In genomic region chr3:29481969-29482767, GRCh38 we compare ENCODE assay signal across 27 cellular contexts.
DNase-seq lines count a peak whose midpoint lies in the region; ATAC-seq and TF ChIP-seq lines count a peak whose summit lies in the region.
"Had no signal": no experiment of that assay in that cellular context is flagged by ENCODE, and none has a peak within 500 bp of the region (broad histone marks: within the 10 kb centered on the region; RNA-seq: fewer than 3 reads in every experiment).

No MANE protein-coding gene starts in this region.

- no peaks in the 10 kb centered on the region for H3K27me3 ChIP-seq in left lung
- H3K27me3 ChIP-seq in foreskin keratinocyte = no peaks in the 10 kb centered on the region
- H3K27me3 ChIP-seq: BLaER1 treated with 17β-estradiol and CSF1 and Interleukin-3, amounts not matched to agents 10 nM and 100 nM; SJSA1 had no signal

- no peak for TF ChIP-seq CTCF in left lung (IDR thresholded peaks at IDR 0.05)
- TF ChIP-seq CTCF in foreskin keratinocyte (conservative IDR thresholded peaks at IDR 0.05) = no peak

- peak; percentile 62 for ATAC-seq in GM18508 (IDR thresholded peaks at IDR 0.05; ENCODE audit: insufficient read depth, unreplicated experiment)
- ATAC-seq in GM18870 (IDR thresholded peaks at IDR 0.05; ENCODE audit: unreplicated experiment) = peak; percentile 40
- peak; percentile 51 for ATAC-seq in HG02884 (IDR thresholded peaks at IDR 0.05; ENCODE audit: unreplicated experiment)
- peak; percentile 67 for ATAC-seq in left lung
- ATAC-seq in GM18909 (IDR thresholded peaks at IDR 0.05; ENCODE audit: poor library complexity, unreplicated experiment) = no peak
- ATAC-seq in foreskin keratinocyte = no peak
- no peak for ATAC-seq in Right ventricle myocardium superior (ENCODE audit: poor library complexity)
- ATAC-seq in HG03039 (IDR thresholded peaks at IDR 0.05; ENCODE audit: unreplicated experiment) = no peak
- ATAC-seq: A549, GM23338, HepG2, Right ventricle myocardium inferior had no signal

- no peaks in the 10 kb centered on the region for H3K36me3 ChIP-seq in left lung
- H3K36me3 ChIP-seq: BLaER1 treated with 17β-estradiol and CSF1 and Interleukin-3, amounts not matched to agents 10 nM and 100 nM had no signal

- DNase-seq in left lung (no peak), foreskin keratinocyte (no peak), Right ventricle myocardium superior (no peak)
- DNase-seq: AML-193; CD4-positive, alpha-beta T cell; H9; Karpas-422; NCI-H1092; NCI-H1417 treated with DMSO at 0.1 percent for 48 hours; NCI-H1694 treated with DMSO at 0.1 percent for 48 hours; NCI-H2081; NCI-H345; NCI-H524 treated with DMSO at 0.1 percent for 48 hours; NCI-H774; PC-9; T-helper 2 cell had no signal

- H3K4me3 ChIP-seq in left lung = no peak overlapping the region
- H3K4me3 ChIP-seq: A549; BLaER1 treated with 17β-estradiol and CSF1 and Interleukin-3, amounts not matched to agents 10 nM and 100 nM; GM23338; PC-9; SJSA1 had no signal

- H3K27ac ChIP-seq in left lung (no peak overlapping the region), foreskin keratinocyte (no peak overlapping the region)
- H3K27ac ChIP-seq: A549; BLaER1 treated with 17β-estradiol and CSF1 and Interleukin-3, amounts not matched to agents 10 nM and 100 nM; PC-9; SJSA1 had no signal

- intact Hi-C loops in left lung (cut with DNase I) (no loop called here), Right ventricle myocardium superior (cut with DNase I) (no loop called here)

- H3K4me1 ChIP-seq in left lung (no peaks in the 10 kb centered on the region), foreskin keratinocyte (no peaks in the 10 kb centered on the region)
- H3K4me1 ChIP-seq: BLaER1 treated with 17β-estradiol and CSF1 and Interleukin-3, amounts not matched to agents 10 nM and 100 nM; SJSA1 had no signal

- H3K9me3 ChIP-seq in left lung = no peaks in the 10 kb centered on the region
- H3K9me3 ChIP-seq: A549; BLaER1 treated with 17β-estradiol and CSF1 and Interleukin-3, amounts not matched to agents 10 nM and 100 nM; SJSA1 had no signal

Comparison
In these comparisons a context has a peak if more than half of its experiments do, and no peak if none do; other contexts are left out.
1. ATAC-seq: peak in GM18508 (single experiment), GM18870 (single experiment), HG02884 (single experiment) and left lung (single experiment); none in GM18909 (single experiment), foreskin keratinocyte (single experiment), Right ventricle myocardium superior (single experiment) and HG03039 (single experiment).